In the genomic region with DNA sequence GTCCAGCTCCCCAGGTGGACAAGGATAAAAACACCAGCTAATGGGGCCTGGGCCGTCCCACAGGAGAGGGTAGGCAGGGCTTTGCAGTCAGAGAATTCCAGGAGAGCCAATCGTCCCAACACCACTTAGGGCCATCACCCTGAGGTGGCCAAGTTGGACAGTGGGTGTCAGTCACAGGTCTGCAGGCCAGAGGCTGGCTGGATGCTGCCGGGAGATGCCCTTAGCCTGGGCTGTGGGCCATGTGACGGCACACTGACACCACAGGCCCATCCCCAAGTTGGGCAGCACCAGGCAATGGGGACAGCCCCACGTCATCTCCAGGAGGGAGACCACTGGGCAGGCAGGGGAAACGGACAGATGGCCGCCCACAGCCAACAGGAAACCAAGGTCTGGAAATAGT, we compare ENCODE assay signal across 23 cellular contexts. TPM values are rescaled to one million over a fixed set of nuclear protein-coding genes. Genes with fewer than 3 reads are reported as not detected.
DNase-seq lines count a peak whose midpoint lies in the region; ATAC-seq and TF ChIP-seq lines count a peak whose summit lies in the region.
"Had no signal": no experiment of that assay in that cellular context is flagged by ENCODE, and none has a peak within 500 bp of the region (broad histone marks: within the 10 kb centered on the region; RNA-seq: fewer than 3 reads in every experiment).

No MANE protein-coding gene starts in this region.

- H3K23ac ChIP-seq in neuronal stem cell (ENCODE audit: low read depth, low read length, poor library complexity): no peak overlapping the region

- TF ChIP-seq CTCF in right atrium auricular region (IDR thresholded peaks at IDR 0.05) (no peak), left ventricle myocardium inferior (IDR thresholded peaks at IDR 0.05; ENCODE audit: borderline replicate concordance) (no peak)

- H3K36me3 Mint-ChIP-seq in naive thymus-derived CD4-positive, alpha-beta T cell: no peaks in the 10 kb centered on the region
- H3K36me3 Mint-ChIP-seq: CD14-positive monocyte; CD8-positive, alpha-beta memory T cell had no signal

- H2BK15ac ChIP-seq in neuronal stem cell (ENCODE audit: low read length): no peak overlapping the region

- H3K36me3 ChIP-seq in right atrium auricular region (peaks cover 12% of the 10 kb centered on the region), left ventricle myocardium inferior (no peaks in the 10 kb centered on the region), neuronal stem cell (replicated peaks in 1 of 2; ENCODE audit: control insufficient read depth in 2 of 2, insufficient read depth in 2 of 2, low read length in 2 of 2) (peaks cover 66 to 89% of the 10 kb centered on the region in 2 donors)
- H3K36me3 ChIP-seq in naive thymus-derived CD4-positive, alpha-beta T cell (ENCODE audit: control insufficient read depth in 2 of 3, insufficient read depth in 3 of 3, low read length in 3 of 3): no peaks in the 10 kb centered on the region
- H3K36me3 ChIP-seq: BLaER1 treated with 17β-estradiol and CSF1 and Interleukin-3, amounts not matched to agents 10 nM and 100 nM had no signal

- POLR2A ChIA-PET in naive thymus-derived CD4-positive, alpha-beta T cell (lab: Charles Lee): no interaction called here

- H3K18ac ChIP-seq in neuronal stem cell (ENCODE audit: low read length): no peak overlapping the region

- no peak overlapping the region for H3K14ac ChIP-seq in neuronal stem cell (ENCODE audit: low read length)

- H4K8ac ChIP-seq in neuronal stem cell (ENCODE audit: low read depth, low read length): no peak overlapping the region

- no peaks in the 10 kb centered on the region for H3K9me3 ChIP-seq in right atrium auricular region
- no peaks in the 10 kb centered on the region for H3K9me3 ChIP-seq in left ventricle myocardium inferior (replicated peaks)
- H3K9me3 ChIP-seq in neuronal stem cell (replicated peaks in 1 of 2; ENCODE audit: control insufficient read depth in 2 of 2, insufficient read depth in 1 of 2, low read depth in 1 of 2, low read length in 2 of 2): peaks cover 0 to 1% of the 10 kb centered on the region in 2 donors
- no peaks in the 10 kb centered on the region for H3K9me3 ChIP-seq in naive thymus-derived CD4-positive, alpha-beta T cell (ENCODE audit: control insufficient read depth in 2 of 3, low read length in 3 of 3)
- H3K9me3 ChIP-seq: A549; BE2C; BLaER1 treated with 17β-estradiol and CSF1 and Interleukin-3, amounts not matched to agents 10 nM and 100 nM had no signal

- no CpG with 5 or more reads among the region's 7 CpGs for WGBS in neuronal stem cell (ENCODE audit: extremely low coverage in 2 of 2, insufficient read length in 2 of 2, insufficient replicate concordance in 1 of 2), 2 donors

- no peak overlapping the region for H3K4ac ChIP-seq in neuronal stem cell (ENCODE audit: low read length)

- H2AFZ ChIP-seq in neuronal stem cell (ENCODE audit: low read length): no peak overlapping the region
- H2AFZ ChIP-seq: GM23248 had no signal

- peaks cover 4% of the 10 kb centered on the region for H3K79me1 ChIP-seq in neuronal stem cell (ENCODE audit: low read depth, low read length)

- H3K27me3 Mint-ChIP-seq in naive thymus-derived CD4-positive, alpha-beta T cell: no peaks in the 10 kb centered on the region
- H3K27me3 Mint-ChIP-seq: CD4-positive, alpha-beta T cell; CD8-positive, alpha-beta memory T cell had no signal

- no peak overlapping the region for H2BK5ac ChIP-seq in neuronal stem cell (ENCODE audit: low read length)

- H3K27ac ChIP-seq in right atrium auricular region (peak overlapping the region; percentile 73 to 79), left ventricle myocardium inferior (replicated peaks) (no peak overlapping the region), angular gyrus (ENCODE audit: low read depth, low read length) (peak overlapping the region; percentile 32), cingulate gyrus (ENCODE audit: low read depth, low read length) (peak overlapping the region; percentile 6), neuronal stem cell (replicated peaks; ENCODE audit: low read length) (no peak overlapping the region)
- no peak overlapping the region for H3K27ac ChIP-seq in naive thymus-derived CD4-positive, alpha-beta T cell (ENCODE audit: low read depth, low read length)
- H3K27ac ChIP-seq: A549; BLaER1 treated with 17β-estradiol and CSF1 and Interleukin-3, amounts not matched to agents 10 nM and 100 nM; GM23248 had no signal

- no peak overlapping the region for H3K27ac Mint-ChIP-seq in naive thymus-derived CD4-positive, alpha-beta T cell
- H3K27ac Mint-ChIP-seq: CD4-positive, alpha-beta T cell; CD8-positive, alpha-beta memory T cell had no signal

- no peak overlapping the region for H2AK5ac ChIP-seq in neuronal stem cell (ENCODE audit: low read depth, low read length)

- H3K4me1 ChIP-seq in right atrium auricular region: no peaks in the 10 kb centered on the region
- H3K4me1 ChIP-seq in left ventricle myocardium inferior: no peaks in the 10 kb centered on the region
- H3K4me1 ChIP-seq in neuronal stem cell (ENCODE audit: control insufficient read depth in 2 of 2, insufficient read depth in 1 of 2, low read depth in 1 of 2, low read length in 2 of 2): no peaks in the 10 kb centered on the region
- no peaks in the 10 kb centered on the region for H3K4me1 ChIP-seq in naive thymus-derived CD4-positive, alpha-beta T cell (ENCODE audit: control insufficient read depth in 2 of 2, insufficient read depth in 2 of 2, low read length in 2 of 2)
- H3K4me1 ChIP-seq: A549, BE2C had no signal

- H3K27me3 ChIP-seq in right atrium auricular region: no peaks in the 10 kb centered on the region
- H3K27me3 ChIP-seq in left ventricle myocardium inferior (ENCODE audit: low read depth): peaks cover 20% of the 10 kb centered on the region
- no peaks in the 10 kb centered on the region for H3K27me3 ChIP-seq in neuronal stem cell (ENCODE audit: control insufficient read depth in 3 of 3, insufficient read depth in 3 of 3, low read depth in 1 of 3, low read length in 3 of 3)
- no peaks in the 10 kb centered on the region for H3K27me3 ChIP-seq in naive thymus-derived CD4-positive, alpha-beta T cell (ENCODE audit: control insufficient read depth in 2 of 2, insufficient read depth in 2 of 2, low read length in 2 of 2)
- H3K27me3 ChIP-seq: BE2C; BLaER1 treated with 17β-estradiol and CSF1 and Interleukin-3, amounts not matched to agents 10 nM and 100 nM had no signal

- no peak for ATAC-seq in GM21367 (IDR thresholded peaks at IDR 0.05; ENCODE audit: unreplicated experiment)
- no peak for ATAC-seq in naive thymus-derived CD4-positive, alpha-beta T cell
- ATAC-seq: A549 had no signal

- no peak overlapping the region for H2BK12ac ChIP-seq in neuronal stem cell (ENCODE audit: low read length)

- H3K9me3 Mint-ChIP-seq in naive thymus-derived CD4-positive, alpha-beta T cell: no peaks in the 10 kb centered on the region
- H3K9me3 Mint-ChIP-seq: CD14-positive monocyte; CD4-positive, alpha-beta T cell; CD8-positive, alpha-beta memory T cell had no signal

- CTCF ChIA-PET in naive thymus-derived CD4-positive, alpha-beta T cell (lab: Charles Lee): no interaction called here

- intact Hi-C loops in left ventricle myocardium inferior (cut with micrococcal nuclease): no loop called here
- intact Hi-C loops in naive thymus-derived CD4-positive, alpha-beta T cell (cut with micrococcal nuclease): no loop called here

- H3K4me3 ChIP-seq in right atrium auricular region (no peak overlapping the region), left ventricle myocardium inferior (no peak overlapping the region), neuronal stem cell (ENCODE audit: low read length in 2 of 2) (no peak overlapping the region)
- H3K4me3 ChIP-seq in naive thymus-derived CD4-positive, alpha-beta T cell (ENCODE audit: low read length): no peak overlapping the region
- H3K4me3 ChIP-seq: A549; BLaER1 treated with 17β-estradiol and CSF1 and Interleukin-3, amounts not matched to agents 10 nM and 100 nM; GM23248 had no signal

- peak overlapping the region; percentile 44 for H3K9ac ChIP-seq in neuronal stem cell (ENCODE audit: low read depth, low read length, poor library complexity)
- H3K9ac ChIP-seq: BLaER1 treated with 17β-estradiol and CSF1 and Interleukin-3, amounts not matched to agents 10 nM and 100 nM; GM23248 had no signal

- no peak overlapping the region for H4K91ac ChIP-seq in neuronal stem cell (ENCODE audit: low read depth, low read length, poor library complexity)

- no peak overlapping the region for H3K4me3 Mint-ChIP-seq in naive thymus-derived CD4-positive, alpha-beta T cell
- H3K4me3 Mint-ChIP-seq: CD14-positive monocyte; CD4-positive, alpha-beta T cell; CD8-positive, alpha-beta memory T cell had no signal

- H3K4me1 Mint-ChIP-seq in naive thymus-derived CD4-positive, alpha-beta T cell: no peaks in the 10 kb centered on the region
- H3K4me1 Mint-ChIP-seq: CD14-positive monocyte; CD8-positive, alpha-beta memory T cell had no signal

- DNase-seq in right atrium auricular region (ENCODE audit: low spot score): peak; percentile 61
- no peak for DNase-seq in left ventricle myocardium inferior
- DNase-seq in neuronal stem cell (ENCODE audit: low spot score): no peak
- no peak for DNase-seq in Kasumi-1 (lab: John Stamatoyannopoulos, UW)
- no peak for DNase-seq in naive thymus-derived CD4-positive, alpha-beta T cell
- DNase-seq: 8988T; ACHN; AML-193; BE2C; Calu3; CD4-positive, alpha-beta T cell; CD8-positive, alpha-beta memory T cell; DMS79 treated with DMSO at 0.1 percent for 48 hours; GF-D8; H7; HCEC 1CT had no signal

- H3K4me2 ChIP-seq in neuronal stem cell (ENCODE audit: insufficient read depth, low read length, poor library complexity, severe bottlenecking): no peak overlapping the region
- H3K4me2 ChIP-seq: A549; BLaER1 treated with 17β-estradiol and CSF1 and Interleukin-3, amounts not matched to agents 10 nM and 100 nM had no signal

- no peak overlapping the region for H2BK120ac ChIP-seq in neuronal stem cell (ENCODE audit: low read depth, low read length)

RNA-seq across cellular contexts. Expression of gene KIF1A, which starts 53.9 kb away (rescaled TPM):
- total RNA-seq in right atrium auricular region: 10 to 100 TPM; 41.8 to 43.7 TPM
- total RNA-seq in left ventricle myocardium inferior: 2.0 TPM
- polyA plus RNA-seq in neuronal stem cell (2013, experiment 1 of 2): 32.5 TPM
- polyA plus RNA-seq in neuronal stem cell (2013, experiment 2 of 2): 33.9 TPM
- under 1 TPM in 1 of 5 experiments, not detected in 4; 0.24 TPM for total RNA-seq in naive thymus-derived CD4-positive, alpha-beta T cell
- polyA plus RNA-seq in naive thymus-derived CD4-positive, alpha-beta T cell: not detected
- total RNA-seq: CD4-positive, alpha-beta T cell had no signal
- polyA plus RNA-seq: CD14-positive monocyte; CD8-positive, alpha-beta memory T cell had no signal

Comparison
In these comparisons a context has a peak if more than half of its experiments do, and no peak if none do; other contexts are left out.
1. H3K27ac ChIP-seq: peak in right atrium auricular region (2 of 2), angular gyrus (single experiment) and cingulate gyrus (single experiment); none in left ventricle myocardium inferior (single experiment), neuronal stem cell (single experiment) and naive thymus-derived CD4-positive, alpha-beta T cell (single experiment).
2. RNA of gene KIF1A, which starts 53.9 kb away (total RNA-seq): 41.8 to 43.7 TPM in right atrium auricular region; 2.0 TPM in left ventricle myocardium inferior (single experiment) and 0.24 TPM in naive thymus-derived CD4-positive, alpha-beta T cell; every median in the first group is over 10 times any median in the second.